In the genomic region with DNA sequence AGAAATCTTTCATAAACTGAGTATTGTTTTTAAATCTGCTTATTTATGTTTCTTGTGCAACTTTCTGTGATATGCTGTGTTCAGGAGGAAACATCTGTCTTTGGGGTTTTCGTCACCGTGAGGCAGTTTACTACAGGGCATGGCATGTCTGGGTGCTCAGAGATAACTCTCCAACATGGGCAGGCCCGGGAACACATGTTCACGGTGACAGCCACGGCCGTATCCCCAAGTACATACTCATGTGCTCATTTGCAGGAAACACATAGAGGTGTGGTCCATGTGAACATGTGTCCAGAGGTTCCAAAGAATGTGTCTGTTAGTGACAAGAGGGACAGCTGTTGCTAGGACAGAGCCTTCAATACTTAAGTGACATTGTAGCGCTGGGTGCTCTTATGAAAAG, we compare ENCODE assay signal across 18 cellular contexts.
A peak's percentile ranks its signal among the peaks of the same experiment; 100 is the strongest.
DNase-seq lines count a peak whose midpoint lies in the region; ATAC-seq and TF ChIP-seq lines count a peak whose summit lies in the region.
"Had no signal": no experiment of that assay in that cellular context is flagged by ENCODE, and none has a peak within 500 bp of the region (broad histone marks: within the 10 kb centered on the region; RNA-seq: fewer than 3 reads in every experiment).

No MANE protein-coding gene starts in this region.

- no peaks in the 10 kb centered on the region for H3K27me3 Mint-ChIP-seq in nephron (ENCODE audit: low read depth)

- intact Hi-C loops in esophagus muscularis mucosa (cut with DNase I): no loop called here
- intact Hi-C loops in Right ventricle myocardium superior (cut with DNase I): no loop called here

- H3K4me3 ChIP-seq in esophagus muscularis mucosa: no peak overlapping the region
- H3K4me3 ChIP-seq: GM12878, GM23338 had no signal

- peaks cover 19% of the 10 kb centered on the region for H3K4me1 Mint-ChIP-seq in nephron
- H3K4me1 Mint-ChIP-seq: GM23338 had no signal

- no peaks in the 10 kb centered on the region for H3K36me3 ChIP-seq in esophagus muscularis mucosa

- no peaks in the 10 kb centered on the region for H3K4me1 ChIP-seq in esophagus muscularis mucosa

- no peak overlapping the region for H3K4me3 Mint-ChIP-seq in nephron
- H3K4me3 Mint-ChIP-seq: GM23338 had no signal

- no peaks in the 10 kb centered on the region for H3K9me3 Mint-ChIP-seq in nephron
- H3K9me3 Mint-ChIP-seq: GM23338 had no signal

- H3K27ac Mint-ChIP-seq in nephron: peak overlapping the region in 2 of 3 experiments; percentile 20 to 52
- H3K27ac Mint-ChIP-seq: GM23338 had no signal

- TF ChIP-seq POLR2A in esophagus muscularis mucosa (IDR thresholded peaks at IDR 0.05; ENCODE audit: low read depth): no peak

- no peak overlapping the region for H3K27ac ChIP-seq in esophagus muscularis mucosa (replicated peaks in 1 of 4)
- H3K27ac ChIP-seq: C4-2B had no signal

- TF ChIP-seq CTCF in esophagus muscularis mucosa (IDR thresholded peaks at IDR 0.05) (no peak), nephron (IDR thresholded peaks at IDR 0.05; ENCODE audit: unreplicated experiment in 3 of 3) (no peak)

- peak; percentile 38 for DNase-seq in GF-D8 (lab: John Stamatoyannopoulos, UW)
- peak; percentile 20 for DNase-seq in UCSD-AML1 (lab: John Stamatoyannopoulos, UW; ENCODE audit: unreplicated experiment)
- DNase-seq in esophagus muscularis mucosa (ENCODE audit: extremely low spot score): peak; percentile 77
- DNase-seq in NCI-H2081 (lab: John Stamatoyannopoulos, UW): no peak
- no peak for DNase-seq in Right ventricle myocardium superior
- no peak for DNase-seq in stimulated activated CD4-positive, alpha-beta T cell treated with anti-CD3 and anti-CD28 coated beads, Interleukin-1b, Interleukin-23, amount 100 ng/mL, for 48 hours
- no peak for DNase-seq in H4 (ENCODE audit: low spot score)
- DNase-seq: COR-L47, NCI-H1092 treated with DMSO at 0.1 percent for 48 hours, NCI-H187, NCI-H2171 treated with DMSO at 0.1 percent for 48 hours, NCI-H774, SIG-M5 had no signal

- H3K27me3 ChIP-seq in esophagus muscularis mucosa: no peaks in the 10 kb centered on the region

- WGBS in esophagus muscularis mucosa: 65% methylated on average over 7 of the region's 7 CpGs

- no peak for ATAC-seq in Right ventricle myocardium superior (ENCODE audit: poor library complexity)
- ATAC-seq: GM12878, GM23338, Panc1 had no signal

- TF ChIP-seq EP300 in esophagus muscularis mucosa (IDR thresholded peaks at IDR 0.05): no peak

- H3K9me3 ChIP-seq in esophagus muscularis mucosa: no peaks in the 10 kb centered on the region

- H3K36me3 Mint-ChIP-seq in nephron (ENCODE audit: low read depth): no peaks in the 10 kb centered on the region

Comparison
In these comparisons a context has a peak if more than half of its experiments do, and no peak if none do; other contexts are left out.
1. DNase-seq: peak in GF-D8 (single experiment), UCSD-AML1 (single experiment) and esophagus muscularis mucosa (single experiment); none in NCI-H2081 (0 of 2), Right ventricle myocardium superior (single experiment), stimulated activated CD4-positive, alpha-beta T cell treated with anti-CD3 and anti-CD28 coated beads, Interleukin-1b, Interleukin-23, amount 100 ng/mL, for 48 hours (single experiment) and H4 (single experiment).